8 cellular contexts compared by ENCODE assay signal in the genomic region with DNA sequence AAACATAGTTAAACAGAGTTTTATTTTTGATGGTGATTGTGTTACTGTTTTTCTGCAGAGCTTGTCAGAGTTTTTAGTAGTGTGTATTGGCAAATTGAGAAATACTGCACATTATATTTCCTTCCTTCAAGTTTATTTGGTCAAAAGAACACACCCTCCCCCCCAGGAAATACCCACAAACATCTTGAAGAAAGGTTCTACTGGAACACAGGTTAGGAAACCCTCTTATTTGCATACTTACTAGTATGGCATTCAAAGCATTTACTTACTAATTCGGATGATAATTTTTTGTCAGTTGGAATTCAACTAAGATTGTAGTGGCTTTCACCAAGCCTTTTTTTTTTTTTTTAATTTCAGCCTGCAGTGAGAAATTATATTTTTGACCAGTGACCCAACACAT. TPM values are rescaled to one million over a fixed set of nuclear protein-coding genes. Genes with fewer than 3 reads are reported as not detected.
A peak's percentile ranks its signal among the peaks of the same experiment; 100 is the strongest.
DNase-seq lines count a peak whose midpoint lies in the region; ATAC-seq and TF ChIP-seq lines count a peak whose summit lies in the region.
"Had no signal": no experiment of that assay in that cellular context is flagged by ENCODE, and none has a peak within 500 bp of the region (broad histone marks: within the 10 kb centered on the region; RNA-seq: fewer than 3 reads in every experiment).

No MANE protein-coding gene starts in this region.

- peak; percentile 37 for ATAC-seq in GM18861 (IDR thresholded peaks at IDR 0.05; ENCODE audit: unreplicated experiment)
- ATAC-seq in HG03196 (IDR thresholded peaks at IDR 0.05; ENCODE audit: unreplicated experiment) = peak; percentile 57
- no peak for ATAC-seq in left lobe of liver
- ATAC-seq: right cardiac atrium had no signal

- TF ChIP-seq CTCF in osteocyte (IDR thresholded peaks at IDR 0.05) = no peak

- peaks cover 72% of the 10 kb centered on the region for H3K4me1 Mint-ChIP-seq in activated T-helper 2 cell treated with anti-CD3 and anti-CD28 coated beads, Interferon-gamma antibody, Interleukin-2, Interleukin-4, amounts not matched to agents 10 μg/mL and 5 μg/mL and 100 μg/mL, durations not matched to agents 14 hours and 24 hours and 36 hours (ENCODE audit: low read depth)
- H3K4me1 Mint-ChIP-seq in osteocyte (ENCODE audit: unreplicated experiment) = peaks cover 24% of the 10 kb centered on the region

- H3K36me3 Mint-ChIP-seq in activated T-helper 2 cell treated with anti-CD3 and anti-CD28 coated beads, Interferon-gamma antibody, Interleukin-2, Interleukin-4, amounts not matched to agents 10 μg/mL and 5 μg/mL and 100 μg/mL, durations not matched to agents 14 hours and 24 hours and 36 hours (ENCODE audit: low read depth) = peaks cover 74% of the 10 kb centered on the region
- H3K36me3 Mint-ChIP-seq in osteocyte (ENCODE audit: unreplicated experiment) = peaks cover 6% of the 10 kb centered on the region

- no peak for DNase-seq in activated T-helper 2 cell treated with anti-CD3 and anti-CD28 coated beads, Interferon-gamma antibody, Interleukin-2, Interleukin-4, amounts not matched to agents 10 μg/mL and 5 μg/mL and 100 μg/mL, durations not matched to agents 14 hours and 24 hours and 36 hours (ENCODE audit: low spot score)
- DNase-seq in osteocyte (ENCODE audit: extremely low spot score, unreplicated experiment) = no peak
- no peak for DNase-seq in left lobe of liver (ENCODE audit: low spot score)
- no peak for DNase-seq in NCI-H748 treated with DMSO at 0.1 percent for 48 hours (lab: John Stamatoyannopoulos, UW)
- DNase-seq in KG1 (lab: John Stamatoyannopoulos, UW) = no peak
- DNase-seq: right cardiac atrium had no signal

- intact Hi-C loops in activated T-helper 2 cell treated with anti-CD3 and anti-CD28 coated beads, Interferon-gamma antibody, Interleukin-2, Interleukin-4, amounts not matched to agents 10 μg/mL and 5 μg/mL and 100 μg/mL, durations not matched to agents 14 hours and 24 hours and 36 hours (cut with micrococcal nuclease) = loop anchor here (2.0 to 5.0 kb wide), 2 partner anchors 56 to 73 kb away; no protein-coding TSS in a partner anchor

- peak overlapping the region; percentile 82 for H3K27ac Mint-ChIP-seq in activated T-helper 2 cell treated with anti-CD3 and anti-CD28 coated beads, Interferon-gamma antibody, Interleukin-2, Interleukin-4, amounts not matched to agents 10 μg/mL and 5 μg/mL and 100 μg/mL, durations not matched to agents 14 hours and 24 hours and 36 hours
- H3K27ac Mint-ChIP-seq in osteocyte (ENCODE audit: unreplicated experiment) = peak overlapping the region; percentile 5

- no peaks in the 10 kb centered on the region for H3K27me3 Mint-ChIP-seq in activated T-helper 2 cell treated with anti-CD3 and anti-CD28 coated beads, Interferon-gamma antibody, Interleukin-2, Interleukin-4, amounts not matched to agents 10 μg/mL and 5 μg/mL and 100 μg/mL, durations not matched to agents 14 hours and 24 hours and 36 hours (ENCODE audit: low read depth)
- H3K27me3 Mint-ChIP-seq in osteocyte (ENCODE audit: unreplicated experiment) = no peaks in the 10 kb centered on the region

- peak overlapping the region; percentile 34 for H3K4me3 Mint-ChIP-seq in activated T-helper 2 cell treated with anti-CD3 and anti-CD28 coated beads, Interferon-gamma antibody, Interleukin-2, Interleukin-4, amounts not matched to agents 10 μg/mL and 5 μg/mL and 100 μg/mL, durations not matched to agents 14 hours and 24 hours and 36 hours (ENCODE audit: low read depth)
- H3K4me3 Mint-ChIP-seq in osteocyte (ENCODE audit: unreplicated experiment) = no peak overlapping the region

- H3K9me3 Mint-ChIP-seq in activated T-helper 2 cell treated with anti-CD3 and anti-CD28 coated beads, Interferon-gamma antibody, Interleukin-2, Interleukin-4, amounts not matched to agents 10 μg/mL and 5 μg/mL and 100 μg/mL, durations not matched to agents 14 hours and 24 hours and 36 hours = no peaks in the 10 kb centered on the region
- no peaks in the 10 kb centered on the region for H3K9me3 Mint-ChIP-seq in osteocyte (ENCODE audit: unreplicated experiment)

RNA-seq across cellular contexts. Expression of a gene that starts 9.1 kb away (rescaled TPM):
- total RNA-seq in activated T-helper 2 cell treated with anti-CD3 and anti-CD28 coated beads, Interferon-gamma antibody, Interleukin-2, Interleukin-4, amounts not matched to agents 10 μg/mL and 5 μg/mL and 100 μg/mL, durations not matched to agents 14 hours and 24 hours and 36 hours = 173 and 176 TPM in 2 replicates
- 40.8 and 43.2 TPM in 2 replicates for total RNA-seq in osteocyte
- 22.6 TPM for total RNA-seq in left lobe of liver
